Comparison of ENCODE assay signal across 18 cellular contexts in the genomic region with DNA sequence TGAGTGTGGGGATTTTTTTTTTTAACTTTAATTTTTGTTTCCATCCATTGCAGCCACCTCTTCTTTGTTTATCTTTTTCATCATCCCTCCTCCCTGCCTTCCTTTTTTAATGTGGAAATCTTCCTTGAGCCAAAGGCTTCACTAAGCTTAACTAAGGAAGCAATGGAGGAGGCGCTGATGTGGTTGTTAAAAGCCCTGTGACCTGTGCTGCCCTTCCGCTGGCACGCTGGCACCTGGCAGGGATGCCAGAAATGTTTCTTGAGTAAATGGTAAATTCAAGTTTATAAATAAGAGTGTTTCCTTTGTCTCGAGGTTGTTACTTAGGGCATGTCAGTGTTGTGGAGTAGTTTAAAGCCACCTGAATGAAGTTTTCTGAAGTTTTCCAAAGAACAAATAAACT.
DNase-seq lines count a peak whose midpoint lies in the region; ATAC-seq and TF ChIP-seq lines count a peak whose summit lies in the region.
"Had no signal": no experiment of that assay in that cellular context is flagged by ENCODE, and none has a peak within 500 bp of the region (broad histone marks: within the 10 kb centered on the region; RNA-seq: fewer than 3 reads in every experiment).

No MANE protein-coding gene starts in this region.

- no peaks in the 10 kb centered on the region for H3K27me3 ChIP-seq in endodermal cell (ENCODE audit: control insufficient read depth, insufficient read depth, low read length, poor library complexity, severe bottlenecking)
- no peaks in the 10 kb centered on the region for H3K27me3 ChIP-seq in thoracic aorta (replicated peaks; ENCODE audit: insufficient read depth)
- H3K27me3 ChIP-seq: esophagus squamous epithelium, heart right ventricle had no signal

- POLR2A ChIA-PET in activated CD4-positive, alpha-beta memory T cell treated with anti-CD3 and anti-CD28 coated beads for 36 hours (lab: Charles Lee) = interaction anchor here (1.0 kb wide), 1 partner anchor 69 kb away, joined by 4 read pairs; a partner anchor contains a TSS

- H3K4me3 ChIP-seq in endodermal cell (ENCODE audit: low read length) (no peak overlapping the region), thoracic aorta (no peak overlapping the region)
- H3K4me3 ChIP-seq: esophagus squamous epithelium, heart right ventricle had no signal

- peaks cover 77% of the 10 kb centered on the region for H3K4me1 Mint-ChIP-seq in activated naive CD4-positive, alpha-beta T cell treated with anti-CD3 and anti-CD28 coated beads for 36 hours (ENCODE audit: low read depth)
- H3K4me1 Mint-ChIP-seq in activated CD4-positive, alpha-beta memory T cell treated with anti-CD3 and anti-CD28 coated beads for 36 hours (ENCODE audit: low read depth) = peaks cover 73% of the 10 kb centered on the region
- H3K4me1 Mint-ChIP-seq in endodermal cell = peaks cover 30% of the 10 kb centered on the region
- H3K4me1 Mint-ChIP-seq: brain had no signal

- H3K36me3 ChIP-seq in endodermal cell (ENCODE audit: control insufficient read depth, insufficient read depth, low read length) = no peaks in the 10 kb centered on the region
- no peaks in the 10 kb centered on the region for H3K36me3 ChIP-seq in thoracic aorta
- H3K36me3 ChIP-seq: neutrophil had no signal

- no peaks in the 10 kb centered on the region for H3K9me3 Mint-ChIP-seq in activated naive CD4-positive, alpha-beta T cell treated with anti-CD3 and anti-CD28 coated beads for 36 hours
- H3K9me3 Mint-ChIP-seq in activated CD4-positive, alpha-beta memory T cell treated with anti-CD3 and anti-CD28 coated beads for 36 hours = no peaks in the 10 kb centered on the region
- no peaks in the 10 kb centered on the region for H3K9me3 Mint-ChIP-seq in endodermal cell
- H3K9me3 Mint-ChIP-seq: brain had no signal

- DNase-seq in activated naive CD4-positive, alpha-beta T cell treated with anti-CD3 and anti-CD28 coated beads for 36 hours = no peak
- DNase-seq in activated naive CD4-positive, alpha-beta T cell treated with Interleukin-2 at 50 U/mL for 16 hours = no peak
- DNase-seq in activated CD4-positive, alpha-beta memory T cell treated with anti-CD3 and anti-CD28 coated beads for 36 hours = no peak
- DNase-seq in endodermal cell (peak; percentile 33), thoracic aorta (ENCODE audit: low spot score) (no peak), anterior cingulate cortex (lab: John Stamatoyannopoulos, UW) (no peak)
- DNase-seq: COR-L47; dermis blood vessel endothelial cell; esophagus squamous epithelium; GOT3; heart right ventricle; mesendoderm; stimulated activated CD4-positive, alpha-beta T cell treated with anti-CD3 and anti-CD28 coated beads, Interleukin-15, amount 100 ng/mL, for 24 hours had no signal

- no peaks in the 10 kb centered on the region for H3K9me3 ChIP-seq in endodermal cell (ENCODE audit: control insufficient read depth, low read length)
- no peaks in the 10 kb centered on the region for H3K9me3 ChIP-seq in thoracic aorta
- H3K9me3 ChIP-seq: esophagus squamous epithelium, heart right ventricle, neutrophil had no signal

- peaks cover 24% of the 10 kb centered on the region for H3K36me3 Mint-ChIP-seq in activated naive CD4-positive, alpha-beta T cell treated with anti-CD3 and anti-CD28 coated beads for 36 hours (ENCODE audit: low read depth)
- H3K36me3 Mint-ChIP-seq in activated CD4-positive, alpha-beta memory T cell treated with anti-CD3 and anti-CD28 coated beads for 36 hours = peaks cover 20% of the 10 kb centered on the region
- peaks cover 6% of the 10 kb centered on the region for H3K36me3 Mint-ChIP-seq in endodermal cell (ENCODE audit: low read depth)

- TF ChIP-seq CTCF in endodermal cell (conservative IDR thresholded peaks at IDR 0.05) (no peak), thoracic aorta (IDR thresholded peaks at IDR 0.05) (no peak)

- H3K4me1 ChIP-seq in endodermal cell (ENCODE audit: control insufficient read depth, insufficient read depth, low read length) = peaks cover 7% of the 10 kb centered on the region
- H3K4me1 ChIP-seq in thoracic aorta (ENCODE audit: control insufficient read depth in 1 of 2, low read depth in 2 of 2) = peaks cover 38 to 65% of the 10 kb centered on the region in 2 donors

- 92 to 95% methylated on average over 3 to 4 of the region's 4 CpGs for WGBS in endodermal cell (ENCODE audit: insufficient coverage in 1 of 2, insufficient read length in 1 of 2), 2 experiments

- peak overlapping the region; percentile 99 for H3K27ac Mint-ChIP-seq in activated naive CD4-positive, alpha-beta T cell treated with anti-CD3 and anti-CD28 coated beads for 36 hours
- H3K27ac Mint-ChIP-seq in activated CD4-positive, alpha-beta memory T cell treated with anti-CD3 and anti-CD28 coated beads for 36 hours = peak overlapping the region; percentile 100
- no peak overlapping the region for H3K27ac Mint-ChIP-seq in endodermal cell

- H3K27ac ChIP-seq in endodermal cell (ENCODE audit: low read depth, low read length) (no peak overlapping the region), thoracic aorta (peak overlapping the region; percentile 78 to 90)
- H3K27ac ChIP-seq: KMS-11, neutrophil had no signal

- no peak overlapping the region for H3K9ac ChIP-seq in endodermal cell (ENCODE audit: extremely low read depth, low read length, poor library complexity, severe bottlenecking)
- H3K9ac ChIP-seq: KMS-11 had no signal

- intact Hi-C loops in activated naive CD4-positive, alpha-beta T cell treated with anti-CD3 and anti-CD28 coated beads for 36 hours (cut with micrococcal nuclease) = no loop called here
- intact Hi-C loops in activated CD4-positive, alpha-beta memory T cell treated with anti-CD3 and anti-CD28 coated beads for 36 hours (cut with micrococcal nuclease) = loop anchor here (10.0 kb wide), 1 partner anchor 86 kb away; no protein-coding TSS in a partner anchor

- CTCF ChIA-PET in activated naive CD4-positive, alpha-beta T cell treated with anti-CD3 and anti-CD28 coated beads for 36 hours (lab: Charles Lee) = interaction anchor here (0.6 to 1.6 kb wide), 4 partner anchors 38 to 240 kb away, joined by 4 to 7 read pairs (median 4); no protein-coding TSS in a partner anchor
- CTCF ChIA-PET in activated CD4-positive, alpha-beta memory T cell treated with anti-CD3 and anti-CD28 coated beads for 36 hours (lab: Charles Lee) = interaction anchor here (1.1 kb wide), 1 partner anchor 60 kb away, joined by 3 read pairs; no protein-coding TSS in a partner anchor

- no peaks in the 10 kb centered on the region for H3K27me3 Mint-ChIP-seq in activated naive CD4-positive, alpha-beta T cell treated with anti-CD3 and anti-CD28 coated beads for 36 hours (ENCODE audit: low read depth)
- H3K27me3 Mint-ChIP-seq in activated CD4-positive, alpha-beta memory T cell treated with anti-CD3 and anti-CD28 coated beads for 36 hours = no peaks in the 10 kb centered on the region
- H3K27me3 Mint-ChIP-seq in endodermal cell (ENCODE audit: insufficient read depth) = no peaks in the 10 kb centered on the region
- H3K27me3 Mint-ChIP-seq: brain had no signal

- ATAC-seq in thoracic aorta (ENCODE audit: insufficient number of reproducible peaks, low FRiP score, low read depth) = no peak
- no peak for ATAC-seq in GM21723 (IDR thresholded peaks at IDR 0.05; ENCODE audit: unreplicated experiment)
- ATAC-seq in HG03097 (IDR thresholded peaks at IDR 0.05; ENCODE audit: low FRiP score, unreplicated experiment) = no peak

- no peak overlapping the region for H3K4me3 Mint-ChIP-seq in activated naive CD4-positive, alpha-beta T cell treated with anti-CD3 and anti-CD28 coated beads for 36 hours
- no peak overlapping the region for H3K4me3 Mint-ChIP-seq in activated CD4-positive, alpha-beta memory T cell treated with anti-CD3 and anti-CD28 coated beads for 36 hours
- H3K4me3 Mint-ChIP-seq in endodermal cell = no peak overlapping the region
- H3K4me3 Mint-ChIP-seq: brain had no signal
